Comparison of ENCODE assay signal across 8 cellular contexts in the genomic region with DNA sequence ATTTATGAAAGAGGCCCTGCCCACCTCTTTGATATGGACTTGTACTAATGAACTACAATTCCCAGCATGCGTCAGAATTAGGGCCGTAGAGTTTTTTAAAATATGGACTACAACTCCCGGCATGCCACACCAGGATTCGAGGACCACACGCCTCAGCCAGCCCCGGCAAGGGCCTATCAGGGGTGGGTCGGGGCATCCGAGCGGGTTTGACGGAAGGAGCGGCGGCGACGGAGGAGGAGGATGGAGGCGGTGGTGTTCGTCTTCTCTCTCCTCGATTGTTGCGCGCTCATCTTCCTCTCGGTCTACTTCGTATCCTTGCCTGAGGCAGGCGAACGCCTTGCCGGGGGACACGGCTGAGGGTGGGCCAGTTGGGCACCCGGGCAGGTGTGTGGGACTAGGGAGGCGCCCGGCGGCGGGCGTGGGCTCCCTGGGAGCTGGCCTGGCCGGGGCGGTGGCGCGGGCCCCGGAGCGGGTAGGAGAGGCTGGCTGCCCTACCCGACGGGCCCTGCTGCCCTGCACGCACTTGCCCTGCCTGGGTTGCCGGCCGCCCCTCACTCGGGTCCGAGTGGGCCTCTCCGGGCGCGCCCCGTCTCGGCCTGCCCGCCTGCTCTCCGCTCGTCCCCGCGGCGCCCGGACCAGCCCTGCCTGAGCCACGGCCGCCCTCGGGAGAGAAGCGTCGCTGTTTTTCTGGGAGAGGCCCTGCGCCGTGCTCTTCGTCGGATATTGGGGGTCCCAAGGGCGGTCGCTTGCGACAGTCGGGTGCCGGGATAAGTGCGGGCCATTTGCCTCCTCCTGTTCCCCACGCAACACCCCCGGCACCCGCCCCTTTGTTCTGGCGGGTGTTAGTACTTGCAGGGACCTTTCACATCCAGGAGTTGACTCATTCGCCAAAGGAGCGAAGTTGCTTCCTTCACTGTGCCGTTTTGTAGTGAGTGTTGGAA. TPM values are rescaled to one million over a fixed set of nuclear protein-coding genes. Genes with fewer than 3 reads are reported as not detected.
A peak's percentile ranks its signal among the peaks of the same experiment; 100 is the strongest.
DNase-seq lines count a peak whose midpoint lies in the region; ATAC-seq and TF ChIP-seq lines count a peak whose summit lies in the region.

A gene (plus strand): TSS at position 195 of the 941 bp plus-strand sequence. CDS start 46 bp downstream, at position 241.

- H3K4me3 ChIP-seq in PC-3 (ENCODE audit: low read length) = peak within 1 kb of the TSS; percentile 68
- H3K4me3 ChIP-seq in epithelial cell of proximal tubule (ENCODE audit: low read depth, low read length) = peak within 1 kb of the TSS; percentile 63

- no peaks in the 10 kb centered on the region for H3K36me3 ChIP-seq in PC-3 (ENCODE audit: low read depth, low read length)

- CTCF ChIA-PET in PC-3 (lab: Charles Lee) = no interaction called here

- H3K27ac Mint-ChIP-seq in IgD-negative memory B cell = peak within 1 kb of the TSS; percentile 40 to 98 (median 85)

- peak within 1 kb of the TSS; percentile 91 to 98 (median 95) for H3K4me3 Mint-ChIP-seq in IgD-negative memory B cell

- no peaks in the 10 kb centered on the region for H3K27me3 Mint-ChIP-seq in IgD-negative memory B cell

- no peak for TF ChIP-seq CTCF in PC-3 (conservative IDR thresholded peaks at IDR 0.05; ENCODE audit: low read depth, low read length)
- no peak for TF ChIP-seq CTCF in epithelial cell of proximal tubule (conservative IDR thresholded peaks at IDR 0.05; ENCODE audit: low read depth, low read length)

- H3K9ac ChIP-seq in PC-3 (ENCODE audit: low read length) = peak within 1 kb of the TSS; percentile 83

- H3K9me2 ChIP-seq in PC-3 (replicated peaks; ENCODE audit: low read length) = no peaks in the 10 kb centered on the region

- H3K4me1 ChIP-seq in PC-3 (ENCODE audit: insufficient read depth, low read length) = peaks cover 14% of the 10 kb centered on the region

- peak within 1 kb of the TSS; percentile 1 for H3K27ac ChIP-seq in PC-3 (ENCODE audit: low read length)

- no peaks in the 10 kb centered on the region for H3K9me3 ChIP-seq in PC-3 (ENCODE audit: low read length)

- no peaks in the 10 kb centered on the region for H3K27me3 ChIP-seq in PC-3 (ENCODE audit: low read length)

- POLR2A ChIA-PET in PC-3 (lab: Charles Lee; ENCODE audit: unreplicated experiment) = interaction anchor here (0.5 to 0.6 kb wide), 4 partner anchors 77 to 1298 kb away, joined by 3 to 4 read pairs (median 3); no protein-coding TSS in a partner anchor

- no peaks in the 10 kb centered on the region for H3K9me3 Mint-ChIP-seq in IgD-negative memory B cell

- H4K20me1 ChIP-seq in PC-3 (ENCODE audit: low read length) = no peaks in the 10 kb centered on the region

- peaks cover 52% of the 10 kb centered on the region for H3K79me2 ChIP-seq in PC-3 (ENCODE audit: low read length)

- intact Hi-C loops in PC-3 (cut with micrococcal nuclease) = loop anchor here (1.0 to 2.0 kb wide), 2 partner anchors 76 to 100 kb away; no protein-coding TSS in a partner anchor

- ATAC-seq in GM21529 (IDR thresholded peaks at IDR 0.05; ENCODE audit: unreplicated experiment) (peak; percentile 99), PC-3 (peak; percentile 95)

- no peaks in the 10 kb centered on the region for H3F3A ChIP-seq in PC-3 (ENCODE audit: low read length, unreplicated experiment)

- H3K36me3 Mint-ChIP-seq in IgD-negative memory B cell = peaks cover 4% of the 10 kb centered on the region

- peaks cover 15 to 23% (median 15%) of the 10 kb centered on the region in 3 donors for H3K4me1 Mint-ChIP-seq in IgD-negative memory B cell

- H3K4me2 ChIP-seq in PC-3 (ENCODE audit: low read length) = peak within 1 kb of the TSS; percentile 82

- BruUV-seq in PC-3 (replicated peaks; lab: Mats Ljungman, UMichigan) = no TSS peak

- DNase-seq in DMS 273 treated with DMSO at 0.1 percent for 48 hours (lab: John Stamatoyannopoulos, UW) = peak; percentile 94
- DNase-seq in PC-3 = peak; percentile 98
- peak; percentile 86 for DNase-seq in activated T-cell treated with anti-CD3 and anti-CD28 coated beads for 48 hours (ENCODE audit: low read depth)
- DNase-seq in epithelial cell of proximal tubule (ENCODE audit: low read depth) = no peak
- peak; percentile 93 for DNase-seq in mucosa of gallbladder (ENCODE audit: low spot score)
- DNase-seq in stimulated activated CD8-positive, alpha-beta memory T cell treated with anti-CD3 and anti-CD28 coated beads, Interleukin-4, amount 100 ng/mL, for 4 hours (ENCODE audit: low read depth in 2 of 2, low spot score in 1 of 2) = peak; percentile 67 to 80

- peak within 1 kb of the TSS; percentile 97 for H2AFZ ChIP-seq in PC-3 (ENCODE audit: low read length)

RNA-seq across cellular contexts. Expression of the gene that starts here (rescaled TPM):
- polyA plus RNA-seq in IgD-negative memory B cell = 21.5 TPM
- 49.2 and 89.9 TPM in 2 replicates for total RNA-seq in PC-3 (2014; rRNA removed)
- total RNA-seq in epithelial cell of proximal tubule = 76.0 and 117 TPM in 2 replicates
- 40.8 TPM for total RNA-seq in mucosa of gallbladder
